Comparison of ENCODE assay signal across 9 cellular contexts in genomic region chr19:29667390-29667783, GRCh38. TPM values are rescaled to one million over a fixed set of nuclear protein-coding genes. Genes with fewer than 3 reads are reported as not detected.
DNase-seq lines count a peak whose midpoint lies in the region; ATAC-seq, FAIRE-seq and TF ChIP-seq lines count a peak whose summit lies in the region.
"Had no signal": no experiment of that assay in that cellular context is flagged by ENCODE, and none has a peak within 500 bp of the region (broad histone marks: within the 10 kb centered on the region; RNA-seq: fewer than 3 reads in every experiment).

No MANE protein-coding gene starts in this region.

- no peaks in the 10 kb centered on the region for H3K36me3 ChIP-seq in HUES48 (ENCODE audit: control insufficient read depth, insufficient read depth, low read length)

- H3K27ac ChIP-seq in HUES48 (ENCODE audit: low read depth, low read length), result no peak overlapping the region

- peaks cover 5% of the 10 kb centered on the region for H3K9me3 Mint-ChIP-seq in activated naive CD8-positive, alpha-beta T cell treated with anti-CD3 and anti-CD28 coated beads for 36 hours
- H3K9me3 Mint-ChIP-seq in immature natural killer cell, result no peaks in the 10 kb centered on the region
- H3K9me3 Mint-ChIP-seq in stimulated activated naive CD8-positive, alpha-beta T cell treated with anti-CD3 and anti-CD28 coated beads, Interleukin-15, amount 100 ng/mL, for 72 hours, result no peaks in the 10 kb centered on the region

- peak overlapping the region; percentile 85 for H3K27ac Mint-ChIP-seq in activated naive CD8-positive, alpha-beta T cell treated with anti-CD3 and anti-CD28 coated beads for 36 hours
- H3K27ac Mint-ChIP-seq in immature natural killer cell, result peak overlapping the region; percentile 98 to 100 (median 100)
- H3K27ac Mint-ChIP-seq in stimulated activated naive CD8-positive, alpha-beta T cell treated with anti-CD3 and anti-CD28 coated beads, Interleukin-15, amount 100 ng/mL, for 72 hours, result peak overlapping the region; percentile 72 to 86

- peak overlapping the region; percentile 84; the same call in 1 of the 2 replicates for H3K4me3 ChIP-seq in HUES48 (ENCODE audit: low read depth, low read length)

- no peak overlapping the region for H3K9ac ChIP-seq in HUES48 (ENCODE audit: low read depth, low read length)

- peaks cover 40% of the 10 kb centered on the region for H3K36me3 Mint-ChIP-seq in activated naive CD8-positive, alpha-beta T cell treated with anti-CD3 and anti-CD28 coated beads for 36 hours
- peaks cover 31 to 34% (median 33%) of the 10 kb centered on the region in 3 donors for H3K36me3 Mint-ChIP-seq in immature natural killer cell

- H3K27me3 ChIP-seq in HUES48 (ENCODE audit: control insufficient read depth, insufficient read depth, low read length), result peaks cover 7% of the 10 kb centered on the region; the same call in 1 of the 2 replicates

- no peak for DNase-seq in activated naive CD8-positive, alpha-beta T cell treated with anti-CD3 and anti-CD28 coated beads for 36 hours
- no peak for DNase-seq in immature natural killer cell
- DNase-seq in stimulated activated naive CD8-positive, alpha-beta T cell treated with anti-CD3 and anti-CD28 coated beads, Interleukin-15, amount 100 ng/mL, for 72 hours, result no peak
- DNase-seq in COLO668 (lab: John Stamatoyannopoulos, UW; ENCODE audit: unreplicated experiment), result no peak
- DNase-seq in D721Med (ENCODE audit: insufficient read length, low spot score), result no peak
- DNase-seq in NCI-H510A (lab: John Stamatoyannopoulos, UW), result no peak
- DNase-seq: NCI-H1436 had no signal

- H3K4me1 ChIP-seq in HUES48 (ENCODE audit: control insufficient read depth, insufficient read depth, low read length), result peaks cover 16% of the 10 kb centered on the region

- peaks cover 76% of the 10 kb centered on the region for H3K4me1 Mint-ChIP-seq in activated naive CD8-positive, alpha-beta T cell treated with anti-CD3 and anti-CD28 coated beads for 36 hours
- peaks cover 68% of the 10 kb centered on the region in 2 donors for H3K4me1 Mint-ChIP-seq in immature natural killer cell
- H3K4me1 Mint-ChIP-seq in stimulated activated naive CD8-positive, alpha-beta T cell treated with anti-CD3 and anti-CD28 coated beads, Interleukin-15, amount 100 ng/mL, for 72 hours, result peaks cover 86% of the 10 kb centered on the region

- H3K27me3 Mint-ChIP-seq in activated naive CD8-positive, alpha-beta T cell treated with anti-CD3 and anti-CD28 coated beads for 36 hours, result no peaks in the 10 kb centered on the region
- peaks cover 8 to 30% (median 28%) of the 10 kb centered on the region in 3 donors for H3K27me3 Mint-ChIP-seq in immature natural killer cell (ENCODE audit: low read depth in 3 of 3)
- no peaks in the 10 kb centered on the region for H3K27me3 Mint-ChIP-seq in stimulated activated naive CD8-positive, alpha-beta T cell treated with anti-CD3 and anti-CD28 coated beads, Interleukin-15, amount 100 ng/mL, for 72 hours

- H3K4me3 Mint-ChIP-seq in activated naive CD8-positive, alpha-beta T cell treated with anti-CD3 and anti-CD28 coated beads for 36 hours, result peak overlapping the region; percentile 89
- H3K4me3 Mint-ChIP-seq in immature natural killer cell, result peak overlapping the region; percentile 80 to 97 (median 93)
- H3K4me3 Mint-ChIP-seq in stimulated activated naive CD8-positive, alpha-beta T cell treated with anti-CD3 and anti-CD28 coated beads, Interleukin-15, amount 100 ng/mL, for 72 hours, result peak overlapping the region; percentile 84 to 92

- FAIRE-seq in D721Med (lab: Jason Lieb, UNC), result no peak
- FAIRE-seq: small intestine had no signal

- no peak for TF ChIP-seq CTCF in D721Med (IDR thresholded peaks at IDR 0.05; ENCODE audit: insufficient read depth, missing control alignments)

- ATAC-seq in stimulated activated naive CD8-positive, alpha-beta T cell treated with anti-CD3 and anti-CD28 coated beads, Interleukin-15, amount 100 ng/mL, for 72 hours, result no peak

- no peaks in the 10 kb centered on the region for H3K9me3 ChIP-seq in HUES48 (ENCODE audit: control insufficient read depth, insufficient read depth, low read length)

RNA-seq across cellular contexts. Expression of gene PLEKHF1, which starts 2.1 kb away (rescaled TPM):
- total RNA-seq in activated naive CD8-positive, alpha-beta T cell treated with anti-CD3 and anti-CD28 coated beads for 36 hours, result 10 to 100 TPM; 21.7 to 22.2 TPM
- 100 to 1,000 TPM; 107 to 244 (median 141) TPM for polyA plus RNA-seq in immature natural killer cell

RNA-seq across cellular contexts. Expression of gene C19orf12, which starts 47.7 kb away (rescaled TPM):
- 10 to 100 TPM; 30.9 to 32.3 TPM for total RNA-seq in activated naive CD8-positive, alpha-beta T cell treated with anti-CD3 and anti-CD28 coated beads for 36 hours
- polyA plus RNA-seq in immature natural killer cell, result 10 to 100 TPM; 32.4 to 68.3 (median 60.3) TPM
